14 cellular contexts compared by ENCODE assay signal in the genomic region with DNA sequence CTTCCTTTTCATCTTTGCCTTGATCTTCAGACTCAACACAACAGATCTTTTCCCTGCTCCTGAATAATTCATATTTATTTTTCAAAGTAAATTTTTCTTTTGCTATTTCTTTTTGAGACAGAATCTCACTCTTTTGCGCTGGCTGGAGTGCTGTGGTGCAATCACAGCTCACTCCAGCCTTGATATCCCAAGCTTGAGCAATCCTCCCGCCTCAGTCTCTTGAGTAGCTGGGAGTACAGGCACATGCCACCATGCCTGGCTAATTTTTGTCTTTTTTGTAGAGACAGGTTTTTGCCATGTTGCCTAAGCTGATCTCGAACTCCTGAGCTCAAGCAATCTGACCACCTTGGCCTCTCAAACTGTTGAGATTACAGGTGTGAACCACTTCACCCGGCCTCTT. TPM values are rescaled to one million over a fixed set of nuclear protein-coding genes. Genes with fewer than 3 reads are reported as not detected.
A peak's percentile ranks its signal among the peaks of the same experiment; 100 is the strongest.
DNase-seq lines count a peak whose midpoint lies in the region; ATAC-seq and TF ChIP-seq lines count a peak whose summit lies in the region.
"Had no signal": no experiment of that assay in that cellular context is flagged by ENCODE, and none has a peak within 500 bp of the region (broad histone marks: within the 10 kb centered on the region; RNA-seq: fewer than 3 reads in every experiment).

No MANE protein-coding gene starts in this region.

- no peak overlapping the region for H3K27ac ChIP-seq in left lung
- H3K27ac ChIP-seq in right cardiac atrium (ENCODE audit: low read length), result no peak overlapping the region
- H3K27ac ChIP-seq in WERI-Rb-1, result no peak overlapping the region
- H3K27ac ChIP-seq: BLaER1 had no signal

- no peak overlapping the region for H3K9ac ChIP-seq in Loucy (ENCODE audit: low read depth, low read length, poor library complexity, severe bottlenecking)
- H3K9ac ChIP-seq: BLaER1 had no signal

- H3K9me2 ChIP-seq in Loucy (replicated peaks; ENCODE audit: low read depth, low read length), result no peaks in the 10 kb centered on the region

- H4K20me1 ChIP-seq in Loucy (ENCODE audit: insufficient read depth, low read length, poor library complexity, severe bottlenecking), result peaks cover 13% of the 10 kb centered on the region
- H4K20me1 ChIP-seq: BLaER1 had no signal

- peak overlapping the region; percentile 76 for H3K4me2 ChIP-seq in Loucy (ENCODE audit: low read depth, low read length, poor library complexity, severe bottlenecking)
- H3K4me2 ChIP-seq: BLaER1 had no signal

- peaks cover 21% of the 10 kb centered on the region for H3K36me3 ChIP-seq in Loucy (ENCODE audit: insufficient read depth, low read length)
- no peaks in the 10 kb centered on the region for H3K36me3 ChIP-seq in left lung
- peaks cover 54% of the 10 kb centered on the region for H3K36me3 ChIP-seq in WERI-Rb-1

- H3K9me3 ChIP-seq in Loucy (ENCODE audit: insufficient read depth, low read depth, low read length) (no peaks in the 10 kb centered on the region), left lung (no peaks in the 10 kb centered on the region), right cardiac atrium (ENCODE audit: control insufficient read depth, low read length) (no peaks in the 10 kb centered on the region), WERI-Rb-1 (ENCODE audit: severe bottlenecking) (no peaks in the 10 kb centered on the region)
- H3K9me3 ChIP-seq: BLaER1 had no signal

- H3K4me3 ChIP-seq in Loucy (ENCODE audit: low read length, poor library complexity, severe bottlenecking) (peak overlapping the region; percentile 8), left lung (no peak overlapping the region), right cardiac atrium (ENCODE audit: low read length) (no peak overlapping the region), WERI-Rb-1 (ENCODE audit: low read depth, low read length) (no peak overlapping the region)
- H3K4me3 ChIP-seq: BLaER1, GM12878 had no signal

- H3K4me1 ChIP-seq in Loucy (ENCODE audit: insufficient read depth, low read length, poor library complexity, severe bottlenecking), result peaks cover 65% of the 10 kb centered on the region
- no peaks in the 10 kb centered on the region for H3K4me1 ChIP-seq in left lung
- H3K4me1 ChIP-seq in right cardiac atrium (ENCODE audit: control insufficient read depth, insufficient read depth, low read length), result no peaks in the 10 kb centered on the region

- peaks cover 97% of the 10 kb centered on the region for H3K79me2 ChIP-seq in Loucy (ENCODE audit: insufficient read depth, low read length)

- no peaks in the 10 kb centered on the region for H3K27me3 ChIP-seq in Loucy (ENCODE audit: insufficient read depth, low read length, poor library complexity, severe bottlenecking)
- no peaks in the 10 kb centered on the region for H3K27me3 ChIP-seq in left lung
- no peaks in the 10 kb centered on the region for H3K27me3 ChIP-seq in right cardiac atrium (ENCODE audit: control insufficient read depth, insufficient read depth)
- no peaks in the 10 kb centered on the region for H3K27me3 ChIP-seq in WERI-Rb-1 (ENCODE audit: insufficient read depth, low read depth, severe bottlenecking)
- H3K27me3 ChIP-seq: BLaER1 had no signal

- ATAC-seq in left lung (peak; percentile 51), right cardiac atrium (no peak)
- ATAC-seq: GM12878 had no signal

- intact Hi-C loops in left lung (cut with DNase I), result no loop called here
- intact Hi-C loops in right cardiac atrium (cut with DNase I), result no loop called here

- TF ChIP-seq CTCF in Loucy (conservative IDR thresholded peaks at IDR 0.05; ENCODE audit: low read length) (no peak), left lung (IDR thresholded peaks at IDR 0.05) (no peak), WERI-Rb-1 (IDR thresholded peaks at IDR 0.05; ENCODE audit: low read depth, low read length) (no peak)

- no peaks in the 10 kb centered on the region for H3F3A ChIP-seq in Loucy (ENCODE audit: low read depth)

- 72% methylated on average over 4 of the region's 4 CpGs for WGBS in right cardiac atrium

- peak; percentile 52 for DNase-seq in amniotic epithelial cell (ENCODE audit: low read depth)
- no peak for DNase-seq in left lung
- DNase-seq in right cardiac atrium, result no peak
- no peak for DNase-seq in WERI-Rb-1
- no peak for DNase-seq in effector CD8-positive, alpha-beta T cell (lab: John Stamatoyannopoulos, UW)
- no peak for DNase-seq in mesenteric fat pad (ENCODE audit: low spot score)
- DNase-seq: 8988T; CD4-positive, alpha-beta memory T cell; DMS79 treated with DMSO at 0.1 percent for 48 hours; GF-D8; H9 had no signal

- no peak overlapping the region for H2AFZ ChIP-seq in Loucy (ENCODE audit: low read length)

RNA-seq across cellular contexts. Expression of gene RTKN2, which starts 9.2 kb away (rescaled TPM):
- total RNA-seq in left lung (10 to 100 TPM in 1 of 2 donors, 1 to 10 TPM in 1; 5.7 to 14.1 TPM), right cardiac atrium (under 1 TPM; 0.06 to 0.19 (median 0.13) TPM), mesenteric fat pad (0.06 TPM)
- polyA plus RNA-seq in right cardiac atrium, result 0.11 TPM
- polyA plus RNA-seq: GM12878 had no signal
